Comparison of ENCODE assay signal across 11 cellular contexts in the genomic region with DNA sequence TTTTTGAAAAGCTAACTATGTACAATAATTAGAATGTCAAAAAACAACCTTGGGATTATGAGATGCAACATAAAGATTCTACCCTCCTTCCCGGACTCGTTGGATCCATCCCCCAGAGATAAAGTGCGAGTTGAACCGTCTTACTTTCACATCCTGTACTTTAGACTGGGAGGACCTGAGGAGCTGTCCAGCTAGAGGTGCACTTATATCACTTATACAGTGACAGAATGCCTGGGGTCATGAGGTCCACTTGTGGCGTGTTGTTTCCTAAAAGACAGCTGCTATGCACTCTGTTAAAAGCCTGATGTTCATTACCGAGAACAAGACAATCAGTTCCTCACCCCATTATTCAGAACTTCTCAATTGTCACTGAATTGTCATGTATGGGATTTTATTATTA. TPM values are rescaled to one million over a fixed set of nuclear protein-coding genes. Genes with fewer than 3 reads are reported as not detected.
DNase-seq lines count a peak whose midpoint lies in the region; ATAC-seq and TF ChIP-seq lines count a peak whose summit lies in the region.
"Had no signal": no experiment of that assay in that cellular context is flagged by ENCODE, and none has a peak within 500 bp of the region (broad histone marks: within the 10 kb centered on the region; RNA-seq: fewer than 3 reads in every experiment).

No MANE protein-coding gene starts in this region.

- no peak overlapping the region for H3K9ac ChIP-seq in fibroblast of lung (ENCODE audit: insufficient read depth, low read length)

- no peaks in the 10 kb centered on the region; the same call in 1 of the 2 replicates for H3F3A ChIP-seq in PC-9 (ENCODE audit: insufficient read depth, low read depth)

- ATAC-seq in activated T-cell treated with anti-CD3 and anti-CD28 coated beads, Interleukin-2, amount 50 U/mL, for 4 hours: no peak
- ATAC-seq in stimulated activated memory B cell treated with anti-CD40 and anti-IgM and Interleukin-4, amounts not matched to agents 10 μg/mL and 1 μg/mL and 100 μg/mL, for 72 hours: no peak
- ATAC-seq in HG03460 (IDR thresholded peaks at IDR 0.05; ENCODE audit: unreplicated experiment) (no peak), GM21723 (IDR thresholded peaks at IDR 0.05; ENCODE audit: unreplicated experiment) (no peak)

- H3K9me3 ChIP-seq in PC-9 (ENCODE audit: insufficient read depth, low read depth): no peaks in the 10 kb centered on the region
- H3K9me3 ChIP-seq in fibroblast of lung (ENCODE audit: control insufficient read depth, insufficient read depth, low read depth, low read length): no peaks in the 10 kb centered on the region

- intact Hi-C loops in PC-9 (cut with micrococcal nuclease; ENCODE audit: unreplicated experiment): no loop called here

- TF ChIP-seq CTCF in PC-9 (conservative IDR thresholded peaks at IDR 0.05) (no peak), fibroblast of lung (conservative IDR thresholded peaks at IDR 0.05 in 1 of 2, IDR thresholded peaks at IDR 0.05 in 1 of 2; ENCODE audit: low read depth in 1 of 2, low read length in 2 of 2) (no peak), GM13976 (IDR thresholded peaks at IDR 0.05; ENCODE audit: borderline replicate concordance, control extremely low read depth, extremely low read depth, insufficient read depth, missing control alignments) (no peak)

- H3K4me3 ChIP-seq in PC-9 (no peak overlapping the region), fibroblast of lung (replicated peaks in 1 of 4; ENCODE audit: control extremely low read depth in 1 of 4, insufficient read depth in 1 of 4, low read depth in 3 of 4, low read length in 4 of 4) (peak overlapping the region in 1 of 4 experiments; percentile 75)

- no peaks in the 10 kb centered on the region for H3K27me3 Mint-ChIP-seq in activated T-cell treated with anti-CD3 and anti-CD28 coated beads, Interleukin-2, amount 50 U/mL, for 4 hours (ENCODE audit: low read depth)
- H3K27me3 Mint-ChIP-seq in stimulated activated memory B cell treated with anti-CD40 and anti-IgM and Interleukin-4, amounts not matched to agents 10 μg/mL and 1 μg/mL and 100 μg/mL, for 72 hours: no peaks in the 10 kb centered on the region

- CTCF ChIA-PET in PC-9 (lab: Charles Lee): interaction anchor here (0.6 kb wide), 1 partner anchor 164 kb away, joined by 10 read pairs; no protein-coding TSS in a partner anchor

- peaks cover 34% of the 10 kb centered on the region for H3K4me1 Mint-ChIP-seq in activated T-cell treated with anti-CD3 and anti-CD28 coated beads, Interleukin-2, amount 50 U/mL, for 4 hours (ENCODE audit: low read depth)
- peaks cover 36% of the 10 kb centered on the region for H3K4me1 Mint-ChIP-seq in stimulated activated memory B cell treated with anti-CD40 and anti-IgM and Interleukin-4, amounts not matched to agents 10 μg/mL and 1 μg/mL and 100 μg/mL, for 72 hours

- no peak overlapping the region for H3K27ac ChIP-seq in PC-9
- no peak overlapping the region for H3K27ac ChIP-seq in fibroblast of lung (ENCODE audit: insufficient read depth, low read length)

- peak overlapping the region; percentile 88 for H3K4me3 Mint-ChIP-seq in activated T-cell treated with anti-CD3 and anti-CD28 coated beads, Interleukin-2, amount 50 U/mL, for 4 hours
- no peak overlapping the region for H3K4me3 Mint-ChIP-seq in stimulated activated memory B cell treated with anti-CD40 and anti-IgM and Interleukin-4, amounts not matched to agents 10 μg/mL and 1 μg/mL and 100 μg/mL, for 72 hours

- in situ Hi-C loops in GM13976 (cut with MboI; ENCODE audit: low sequenced_read_pairs, unreplicated experiment): loop anchor here (5.0 kb wide), 1 partner anchor 58 kb away; no protein-coding TSS in a partner anchor

- peaks cover 1% of the 10 kb centered on the region for H3K36me3 Mint-ChIP-seq in activated T-cell treated with anti-CD3 and anti-CD28 coated beads, Interleukin-2, amount 50 U/mL, for 4 hours (ENCODE audit: insufficient read depth)
- peaks cover 8% of the 10 kb centered on the region for H3K36me3 Mint-ChIP-seq in stimulated activated memory B cell treated with anti-CD40 and anti-IgM and Interleukin-4, amounts not matched to agents 10 μg/mL and 1 μg/mL and 100 μg/mL, for 72 hours

- BruUV-seq in PC-9 (replicated peaks; lab: Mats Ljungman, UMichigan): no TSS peak

- H3K27ac Mint-ChIP-seq in stimulated activated memory B cell treated with anti-CD40 and anti-IgM and Interleukin-4, amounts not matched to agents 10 μg/mL and 1 μg/mL and 100 μg/mL, for 72 hours: peak overlapping the region; percentile 50

- H4K20me1 ChIP-seq in PC-9 (ENCODE audit: insufficient read depth) (0 out of 2 replicates have a peak, but pooled peaks cover 3% of the 10 kb centered on the region), fibroblast of lung (ENCODE audit: control insufficient read depth, extremely low read depth, insufficient read depth, low read length) (no peaks in the 10 kb centered on the region)

- H3K9me2 ChIP-seq in PC-9 (ENCODE audit: insufficient read depth): no peaks in the 10 kb centered on the region

- H3K79me2 ChIP-seq in PC-9 (ENCODE audit: low read depth) (peaks cover 67% of the 10 kb centered on the region), fibroblast of lung (ENCODE audit: control insufficient read depth, insufficient read depth, low read length) (peaks cover 38% of the 10 kb centered on the region)

- H3K4me1 ChIP-seq in PC-9 (replicated peaks; ENCODE audit: insufficient read depth): peaks cover 14% of the 10 kb centered on the region
- peaks cover 4% of the 10 kb centered on the region for H3K4me1 ChIP-seq in fibroblast of lung (ENCODE audit: control insufficient read depth, extremely low read depth, insufficient read depth, low read length)

- H3K27me3 ChIP-seq in PC-9 (ENCODE audit: insufficient read depth, low read depth) (no peaks in the 10 kb centered on the region), fibroblast of lung (ENCODE audit: control insufficient read depth, insufficient read depth, low read length) (no peaks in the 10 kb centered on the region)

- H3K9me3 Mint-ChIP-seq in activated T-cell treated with anti-CD3 and anti-CD28 coated beads, Interleukin-2, amount 50 U/mL, for 4 hours: no peaks in the 10 kb centered on the region
- H3K9me3 Mint-ChIP-seq in stimulated activated memory B cell treated with anti-CD40 and anti-IgM and Interleukin-4, amounts not matched to agents 10 μg/mL and 1 μg/mL and 100 μg/mL, for 72 hours: no peaks in the 10 kb centered on the region

- no peak overlapping the region for H2AFZ ChIP-seq in PC-9
- H2AFZ ChIP-seq in fibroblast of lung (ENCODE audit: low read length): no peak overlapping the region

- DNase-seq in activated T-cell treated with anti-CD3 and anti-CD28 coated beads, Interleukin-2, amount 50 U/mL, for 4 hours: no peak
- no peak for DNase-seq in activated T-cell treated with anti-CD3 and anti-CD28 coated beads for 4 hours
- DNase-seq in PC-9: no peak
- DNase-seq in fibroblast of lung (ENCODE audit: low read depth in 2 of 2): no peak
- no peak for DNase-seq in GM13976 (ENCODE audit: low spot score)
- DNase-seq: effector memory CD4-positive, alpha-beta T cell; NCI-H446 treated with DMSO at 0.1 percent for 48 hours; nucleus accumbens had no signal

- H3K36me3 ChIP-seq in PC-9 (ENCODE audit: low read depth): no peaks in the 10 kb centered on the region
- no peaks in the 10 kb centered on the region for H3K36me3 ChIP-seq in fibroblast of lung (ENCODE audit: control insufficient read depth, insufficient read depth, low read length)

- H3K4me2 ChIP-seq in PC-9 (peak overlapping the region; percentile 82), fibroblast of lung (ENCODE audit: extremely low read depth, insufficient read depth, low read length) (peak overlapping the region; percentile 28)

- POLR2A ChIA-PET in PC-9 (lab: Charles Lee; ENCODE audit: unreplicated experiment): interaction anchor here (0.5 kb wide), 1 partner anchor 722 kb away, joined by 3 read pairs; no protein-coding TSS in a partner anchor

RNA-seq across cellular contexts. Expression of a gene that starts 2.1 kb away (rescaled TPM):
- 10 to 100 TPM; 31.3 to 37.6 (median 35.3) TPM for total RNA-seq in activated T-cell treated with anti-CD3 and anti-CD28 coated beads, Interleukin-2, amount 50 U/mL, for 4 hours
- total RNA-seq in PC-9 (2021) (37.0 and 42.8 TPM in 2 replicates), fibroblast of lung (22.1 and 32.7 TPM in 2 replicates)
- 42.0 and 59.7 TPM in 2 replicates for polyA plus RNA-seq in fibroblast of lung
- 16.3 and 23.6 TPM in 2 replicates for polyA plus RNA-seq in fibroblast of lung (2012)
- polyA minus RNA-seq in fibroblast of lung (ENCODE audit: low replicate concordance): 107 and 122 TPM in 2 replicates

RNA-seq across cellular contexts. Expression of a gene that starts 9.1 kb away (rescaled TPM):
- 100 to 1,000 TPM; 368 to 469 (median 411) TPM for total RNA-seq in activated T-cell treated with anti-CD3 and anti-CD28 coated beads, Interleukin-2, amount 50 U/mL, for 4 hours
- 164 and 207 TPM in 2 replicates for total RNA-seq in PC-9 (2021)
- total RNA-seq in fibroblast of lung: 75.6 and 81.4 TPM in 2 replicates
- polyA plus RNA-seq in fibroblast of lung: 144 and 313 TPM in 2 replicates
- 84.0 and 183 TPM in 2 replicates for polyA plus RNA-seq in fibroblast of lung (2012)
- polyA minus RNA-seq in fibroblast of lung (ENCODE audit: low replicate concordance): 36.2 and 170 TPM in 2 replicates

RNA-seq across cellular contexts. Expression of a gene that starts 16.0 kb away (rescaled TPM):
- 10 to 100 TPM; 54.0 to 63.6 (median 59.7) TPM for total RNA-seq in activated T-cell treated with anti-CD3 and anti-CD28 coated beads, Interleukin-2, amount 50 U/mL, for 4 hours
- 73.1 and 94.3 TPM in 2 replicates for total RNA-seq in PC-9 (2021)
- total RNA-seq in fibroblast of lung: 75.8 and 106 TPM in 2 replicates
- 198 and 205 TPM in 2 replicates for polyA plus RNA-seq in fibroblast of lung
- 154 and 160 TPM in 2 replicates for polyA plus RNA-seq in fibroblast of lung (2012)
- 49.5 and 66.0 TPM in 2 replicates for polyA minus RNA-seq in fibroblast of lung (ENCODE audit: low replicate concordance)
